Comparison of ENCODE assay signal across 24 cellular contexts in genomic region chr10:69246036-69246435, GRCh38. TPM values are rescaled to one million over a fixed set of nuclear protein-coding genes. Genes with fewer than 3 reads are reported as not detected.
DNase-seq lines count a peak whose midpoint lies in the region; ATAC-seq, FAIRE-seq and TF ChIP-seq lines count a peak whose summit lies in the region.
"Had no signal": no experiment of that assay in that cellular context is flagged by ENCODE, and none has a peak within 500 bp of the region (broad histone marks: within the 10 kb centered on the region; RNA-seq: fewer than 3 reads in every experiment).

No MANE protein-coding gene starts in this region.

- TF ChIP-seq RAD21 in K562 (CRISPR knock-in tag; conservative IDR thresholded peaks at IDR 0.05 in 1 of 2, IDR thresholded peaks at IDR 0.05 in 1 of 2) (no peak), H1 (IDR thresholded peaks at IDR 0.05 in 1 of 2, conservative IDR thresholded peaks at IDR 0.05 in 1 of 2; ENCODE audit: low read depth in 2 of 2, low read length in 2 of 2) (no peak)

- no TSS peak for BruUV-seq in K562 (replicated peaks; lab: Mats Ljungman, UMichigan)

- TF ChIP-seq EP300 in K562 (IDR thresholded peaks at IDR 0.05; ENCODE audit: low read length) (no peak), H1 (IDR thresholded peaks at IDR 0.05; ENCODE audit: borderline replicate concordance in 1 of 2, low read depth in 2 of 2, low read length in 2 of 2) (no peak)

- H2BK5ac ChIP-seq in H1 (ENCODE audit: low read depth, low read length), result no peak overlapping the region

- CTCF ChIA-PET in K562 (lab: Yijun Ruan, JAX; ENCODE audit: low intra/inter-chr PET ratio), result no interaction called here
- CTCF ChIA-PET in H1 (lab: Charles Lee; ENCODE audit: partially characterized antibody), result interaction anchor here (0.8 to 2.1 kb wide), 9 partner anchors 8 to 165 kb away, joined by 3 to 10 read pairs (median 3); no protein-coding TSS in a partner anchor

- TF ChIP-seq POLR2A in K562 (conservative IDR thresholded peaks at IDR 0.05) (no peak), H1 (IDR thresholded peaks at IDR 0.05; ENCODE audit: control extremely low read depth in 1 of 2, low read depth in 2 of 2, low read length in 2 of 2) (no peak)

- H3K18ac ChIP-seq in H1 (ENCODE audit: extremely low read depth, low read length), result no peak overlapping the region

- H3K9ac ChIP-seq in K562 (ENCODE audit: insufficient read depth in 1 of 2, low read depth in 2 of 2, low read length in 2 of 2) (no peak overlapping the region), H1 (replicated peaks in 1 of 4; ENCODE audit: extremely low read depth in 1 of 4, low read depth in 3 of 4, low read length in 3 of 4) (no peak overlapping the region)
- H3K9ac ChIP-seq: BLaER1 had no signal

- H2AK5ac ChIP-seq in H1 (ENCODE audit: low read depth, low read length), result no peak overlapping the region

- H3K23me2 ChIP-seq in H1 (ENCODE audit: low read depth, low read length), result no peaks in the 10 kb centered on the region

- peaks cover under 1% of the 10 kb centered on the region for H3K4me1 Mint-ChIP-seq in stimulated activated effector memory CD8-positive, alpha-beta T cell treated with anti-CD3 and anti-CD28 coated beads, Interleukin-12 subunit alpha, Interleukin-12 subunit beta, amount 100 ng/mL, for 72 hours
- H3K4me1 Mint-ChIP-seq: CD4-positive, alpha-beta memory T cell; CD4-positive, CD25-positive, alpha-beta regulatory T cell; CD8-positive, alpha-beta memory T cell had no signal

- DNase-seq in K562 (ENCODE audit: extremely low read depth in 1 of 4, low spot score in 3 of 4) (no peak), H1 (ENCODE audit: low read depth in 1 of 2, low spot score in 2 of 2) (no peak), UCSD-AML1 (lab: John Stamatoyannopoulos, UW; ENCODE audit: unreplicated experiment) (no peak), COLO668 (lab: John Stamatoyannopoulos, UW; ENCODE audit: unreplicated experiment) (no peak), NOMO-1 treated with dmso at 0.1 percent for 144 hours (lab: John Stamatoyannopoulos, UW; ENCODE audit: unreplicated experiment) (no peak)
- DNase-seq in stimulated activated effector memory CD8-positive, alpha-beta T cell treated with anti-CD3 and anti-CD28 coated beads, Interleukin-12 subunit alpha, Interleukin-12 subunit beta, amount 100 ng/mL, for 72 hours (ENCODE audit: low spot score in 2 of 2), result no peak
- DNase-seq: 8988T; ACHN; BE2C; C1 segment of cervical spinal cord; Caco-2; Calu3; CD4-positive, alpha-beta memory T cell; CD4-positive, CD25-positive, alpha-beta regulatory T cell; DMS79 treated with DMSO at 0.1 percent for 48 hours; GF-D8 had no signal

- 58% methylated on average over 5 of the region's 5 CpGs for WGBS in K562 (ENCODE audit: insufficient coverage, low coverage, missing lambda C conversion rate)
- 82% methylated on average over 5 of the region's 5 CpGs; no CpG with 5 or more reads in 1 of the 2 experiments for WGBS in H1 (ENCODE audit: extremely low coverage in 1 of 2, insufficient coverage in 1 of 2, insufficient read length in 1 of 2, insufficient replicate concordance in 2 of 2, low coverage in 1 of 2, low lambda C conversion rate in 2 of 2, missing lambda C conversion rate in 1 of 2), 2 experiments

- H3K36me3 ChIP-seq in K562 (ENCODE audit: control insufficient read depth, insufficient read depth, low read length) (no peaks in the 10 kb centered on the region), H1 (ENCODE audit: control insufficient read depth in 2 of 4, insufficient read depth in 4 of 4, low read length in 3 of 4) (no peaks in the 10 kb centered on the region)
- H3K36me3 ChIP-seq: BE2C, BLaER1 had no signal

- H4K91ac ChIP-seq in H1 (replicated peaks; ENCODE audit: insufficient read length, low read length), result no peak overlapping the region

- H2BK120ac ChIP-seq in H1 (replicated peaks; ENCODE audit: low read depth, low read length), result no peak overlapping the region

- H3K9me1 ChIP-seq in K562 (ENCODE audit: control insufficient read depth, insufficient read depth, low read length), result no peaks in the 10 kb centered on the region

- no peak for ATAC-seq in K562
- ATAC-seq in stimulated activated effector memory CD8-positive, alpha-beta T cell treated with anti-CD3 and anti-CD28 coated beads, Interleukin-12 subunit alpha, Interleukin-12 subunit beta, amount 100 ng/mL, for 72 hours, result peak; percentile 13

- POLR2A ChIA-PET in K562 (lab: Yijun Ruan, JAX) (interaction anchor here (0.7 kb wide), 1 partner anchor 147 kb away, joined by 5 read pairs; no protein-coding TSS in a partner anchor), H1 (lab: Charles Lee; ENCODE audit: partially characterized antibody) (no interaction called here)

- H3K36me3 Mint-ChIP-seq in stimulated activated effector memory CD8-positive, alpha-beta T cell treated with anti-CD3 and anti-CD28 coated beads, Interleukin-12 subunit alpha, Interleukin-12 subunit beta, amount 100 ng/mL, for 72 hours, result no peaks in the 10 kb centered on the region
- H3K36me3 Mint-ChIP-seq: CD14-positive monocyte had no signal

- in situ Hi-C loops in K562 (cut with MboI), result loop anchor here (5.0 to 25.0 kb wide), 2 partner anchors 141 to 391 kb away; partner anchors contain the start of gene FAM241B

- H3K79me1 ChIP-seq in H1 (ENCODE audit: low read depth, low read length), result no peaks in the 10 kb centered on the region

- no peak overlapping the region for H3K56ac ChIP-seq in H1 (replicated peaks; ENCODE audit: insufficient read length, low read depth, low read length)

- H3K27ac Mint-ChIP-seq in stimulated activated effector memory CD8-positive, alpha-beta T cell treated with anti-CD3 and anti-CD28 coated beads, Interleukin-12 subunit alpha, Interleukin-12 subunit beta, amount 100 ng/mL, for 72 hours, result no peak overlapping the region
- H3K27ac Mint-ChIP-seq: CD14-positive monocyte; CD4-positive, CD25-positive, alpha-beta regulatory T cell; CD8-positive, alpha-beta memory T cell had no signal

- H3K9me3 ChIP-seq in K562 (replicated peaks; ENCODE audit: control insufficient read depth, insufficient read depth, low read depth, low read length) (no peaks in the 10 kb centered on the region), H1 (ENCODE audit: insufficient read depth in 2 of 2, low read depth in 1 of 2, low read length in 1 of 2) (no peaks in the 10 kb centered on the region)
- H3K9me3 ChIP-seq: BE2C, BLaER1, Caco-2 had no signal

- H2AFZ ChIP-seq in K562 (ENCODE audit: low read depth, low read length) (peak overlapping the region; percentile 29; the same call in 1 of the 2 replicates), H1 (ENCODE audit: low read length) (no peak overlapping the region)

- no peaks in the 10 kb centered on the region for H3K79me2 ChIP-seq in K562 (ENCODE audit: control insufficient read depth, insufficient read depth, low read length)
- no peaks in the 10 kb centered on the region for H3K79me2 ChIP-seq in H1 (ENCODE audit: control insufficient read depth in 1 of 2, insufficient read depth in 2 of 2, low read length in 2 of 2)

- FAIRE-seq in K562 (lab: Jason Lieb, UNC) (no peak), H1 (lab: Jason Lieb, UNC) (no peak)
- FAIRE-seq: A204.1, D721Med, G401.6, GM12891, GM19239 had no signal

- H3K27me3 ChIP-seq in K562 (ENCODE audit: control insufficient read depth in 2 of 2, insufficient read depth in 2 of 2, low read length in 2 of 2) (no peaks in the 10 kb centered on the region), H1 (replicated peaks in 1 of 4; ENCODE audit: control insufficient read depth in 3 of 4, extremely low read depth in 1 of 4, insufficient read depth in 3 of 4, low read length in 3 of 4) (no peaks in the 10 kb centered on the region)
- H3K27me3 ChIP-seq: BE2C, BLaER1 had no signal

- H3K9me3 Mint-ChIP-seq in stimulated activated effector memory CD8-positive, alpha-beta T cell treated with anti-CD3 and anti-CD28 coated beads, Interleukin-12 subunit alpha, Interleukin-12 subunit beta, amount 100 ng/mL, for 72 hours, result no peaks in the 10 kb centered on the region
- H3K9me3 Mint-ChIP-seq: CD4-positive, alpha-beta memory T cell; CD4-positive, CD25-positive, alpha-beta regulatory T cell; CD8-positive, alpha-beta memory T cell had no signal

- H4K20me1 ChIP-seq in K562 (replicated peaks; ENCODE audit: control insufficient read depth, insufficient read depth, low read length) (no peaks in the 10 kb centered on the region), H1 (replicated peaks in 1 of 2; ENCODE audit: control insufficient read depth in 1 of 2, insufficient read depth in 2 of 2, low read length in 2 of 2) (no peaks in the 10 kb centered on the region)
- H4K20me1 ChIP-seq: BLaER1 had no signal

- no peak overlapping the region for H3K4me2 ChIP-seq in K562 (ENCODE audit: insufficient read depth, low read length)
- H3K4me2 ChIP-seq in H1 (ENCODE audit: insufficient read depth in 1 of 2, low read depth in 2 of 2, low read length in 2 of 2), result no peak overlapping the region
- H3K4me2 ChIP-seq: BLaER1 had no signal

- no peak overlapping the region for H3K23ac ChIP-seq in H1 (ENCODE audit: insufficient read length)

- no peak overlapping the region for H2BK12ac ChIP-seq in H1 (ENCODE audit: low read depth, low read length)

- no peak overlapping the region for H4K8ac ChIP-seq in H1 (ENCODE audit: extremely low read depth, insufficient read depth, low read length)

- no peak overlapping the region for H2BK20ac ChIP-seq in H1 (ENCODE audit: low read length)

- no peak overlapping the region for H3K14ac ChIP-seq in H1 (ENCODE audit: insufficient read length)

- peaks cover 14 to 35% of the 10 kb centered on the region in 2 experiments; a peak in 4 of 5 replicates for H3K4me1 ChIP-seq in K562 (replicated peaks in 1 of 2; ENCODE audit: control insufficient read depth in 2 of 2, insufficient read depth in 2 of 2, low read length in 2 of 2)
- no peaks in the 10 kb centered on the region; a peak in 1 of 7 replicates for H3K4me1 ChIP-seq in H1 (replicated peaks in 1 of 4; ENCODE audit: control insufficient read depth in 3 of 4, insufficient read depth in 4 of 4, low read length in 3 of 4)
- H3K4me1 ChIP-seq: BE2C, Caco-2 had no signal

- H3K4ac ChIP-seq in H1 (replicated peaks; ENCODE audit: insufficient read length, low read depth, low read length), result no peak overlapping the region

- H2BK15ac ChIP-seq in H1 (ENCODE audit: low read length), result peak overlapping the region; percentile 21; the same call in 1 of the 2 replicates

- H3K4me3 Mint-ChIP-seq in stimulated activated effector memory CD8-positive, alpha-beta T cell treated with anti-CD3 and anti-CD28 coated beads, Interleukin-12 subunit alpha, Interleukin-12 subunit beta, amount 100 ng/mL, for 72 hours, result no peak overlapping the region
- H3K4me3 Mint-ChIP-seq: CD14-positive monocyte; CD4-positive, alpha-beta memory T cell; CD4-positive, CD25-positive, alpha-beta regulatory T cell; CD8-positive, alpha-beta memory T cell had no signal

- no peak overlapping the region for H3K27ac ChIP-seq in K562 (ENCODE audit: extremely low read depth, low read depth, low read length)
- no peak overlapping the region for H3K27ac ChIP-seq in H1 (ENCODE audit: low read depth, low read length)
- H3K27ac ChIP-seq: BLaER1 had no signal

- TF ChIP-seq CTCF in K562 (IDR thresholded peaks at IDR 0.05 in 2 of 3, conservative IDR thresholded peaks at IDR 0.05 in 1 of 3; ENCODE audit: insufficient read depth in 2 of 3, low read depth in 1 of 3, low read length in 3 of 3) (no peak), H1 (IDR thresholded peaks at IDR 0.05; ENCODE audit: control extremely low read depth in 1 of 3, insufficient read depth in 1 of 3, low read depth in 1 of 3, low read length in 3 of 3) (no peak)

- H4K5ac ChIP-seq in H1 (ENCODE audit: insufficient read length, low read depth, low read length), result no peak overlapping the region

- intact Hi-C loops in K562 (cut with micrococcal nuclease), result no loop called here

- H3K4me3 ChIP-seq in K562 (no peak overlapping the region), H1 (ENCODE audit: extremely low read depth in 1 of 4, insufficient read depth in 2 of 4, low read depth in 3 of 4, low read length in 4 of 4) (no peak overlapping the region)
- H3K4me3 ChIP-seq: BLaER1 had no signal

RNA-seq across cellular contexts. Expression of gene HKDC1, which starts 25.9 kb away (rescaled TPM):
- total RNA-seq in K562 (2011; cell fraction: chromatin; rRNA removed; ENCODE audit: low replicate concordance), result not detected in 2 replicates
- not detected in 2 replicates for total RNA-seq in K562 (2011; cell fraction: nucleolus; rRNA removed)
- total RNA-seq in K562 (2011; cell fraction: nucleoplasm; rRNA removed), result not detected in 2 replicates
- total RNA-seq in K562 (2014; rRNA removed) (0.12 TPM in 1 of 2 replicates, not detected in the other), K562 (2014; rRNA removed; fragmentation: Illumina TruSeq; extraction: Trizol) (0.19 and 0.22 TPM in 2 replicates), K562 (2015; rRNA removed; fragmentation: Illumina TruSeq; extraction: Trizol) (0.08 TPM in 1 of 2 replicates, not detected in the other), K562 (2021) (0.04 TPM in 1 of 2 replicates, not detected in the other)
- polyA plus RNA-seq in K562 (2011; rRNA removed) (0.07 TPM in 1 of 2 replicates, not detected in the other), K562 (2014; fragmentation: Illumina TruSeq; extraction: Trizol) (0.28 TPM in 1 of 2 replicates, not detected in the other), K562 (2014; fragmentation: Nextera tagmentation; extraction: Ambion mirVana) (not detected), K562 (2014; rRNA removed) (0.15 and 0.53 TPM in 2 replicates), H1 (2011; rRNA removed) (0.05 and 0.12 TPM in 2 replicates)
- 0.06 and 0.51 TPM in 2 replicates for polyA plus RNA-seq in K562 (2011; cell fraction: cytosol; rRNA removed)
- 0.04 and 0.09 TPM in 2 replicates for polyA plus RNA-seq in K562 (2011; cell fraction: nucleus; rRNA removed)
- 0.03 and 1.1 TPM in 2 replicates for polyA plus RNA-seq in K562 (2012)
- not detected in 2 replicates for polyA minus RNA-seq in K562 (2011; rRNA and poly(A)+ RNA removed)
- polyA minus RNA-seq in K562 (2011; cell fraction: cytosol; rRNA and poly(A)+ RNA removed), result not detected in 2 replicates
- not detected in 2 replicates for polyA minus RNA-seq in K562 (2011; cell fraction: nucleus; rRNA and poly(A)+ RNA removed)
- 0.11 and 0.78 TPM in 2 replicates for total RNA-seq in H1 (2021; fragmentation: NEBNext Ultra II Directional; extraction: Animal tissue kit (Norgen Biotek cat#: 25700))
- polyA plus RNA-seq in H1 (2011; cell fraction: cytosol; rRNA removed), result 0.12 TPM
- polyA plus RNA-seq in H1 (2011; cell fraction: nucleus; rRNA removed), result 0.24 TPM
- 0.09 to 0.12 TPM (median 0.12 TPM) in 3 of 4 replicates, not detected in the other for polyA plus RNA-seq in H1 (2012, experiment 1 of 2)
- not detected for polyA plus RNA-seq in H1 (2012, experiment 2 of 2)
- polyA plus RNA-seq in H1 (2013, experiment 1 of 2), result 0.18 TPM
- 0.11 TPM for polyA plus RNA-seq in H1 (2013, experiment 2 of 2)
- polyA minus RNA-seq in H1 (2011; rRNA and poly(A)+ RNA removed), result 0.37 TPM in 1 of 2 replicates, not detected in the other
- not detected for polyA minus RNA-seq in H1 (2011; cell fraction: cytosol; rRNA and poly(A)+ RNA removed)
- polyA minus RNA-seq in H1 (2011; cell fraction: nucleus; rRNA and poly(A)+ RNA removed), result not detected
- polyA plus RNA-seq: CD14-positive monocyte had no signal

RNA-seq across cellular contexts. Expression of gene HK1, which starts 32.3 kb away (rescaled TPM):
- 146 and 195 TPM in 2 replicates for total RNA-seq in K562 (2011; cell fraction: chromatin; rRNA removed; ENCODE audit: low replicate concordance)
- 104 and 109 TPM in 2 replicates for total RNA-seq in K562 (2011; cell fraction: nucleolus; rRNA removed)
- 111 and 114 TPM in 2 replicates for total RNA-seq in K562 (2011; cell fraction: nucleoplasm; rRNA removed)
- 309 and 365 TPM in 2 replicates for total RNA-seq in K562 (2014; rRNA removed)
- total RNA-seq in K562 (2014; rRNA removed; fragmentation: Illumina TruSeq; extraction: Trizol), result 193 and 203 TPM in 2 replicates
- total RNA-seq in K562 (2015; rRNA removed; fragmentation: Illumina TruSeq; extraction: Trizol), result 186 and 188 TPM in 2 replicates
- total RNA-seq in K562 (2021), result 369 and 422 TPM in 2 replicates
- 133 and 176 TPM in 2 replicates for polyA plus RNA-seq in K562 (2011; rRNA removed)
- 163 and 167 TPM in 2 replicates for polyA plus RNA-seq in K562 (2011; cell fraction: cytosol; rRNA removed)
- polyA plus RNA-seq in K562 (2011; cell fraction: nucleus; rRNA removed), result 84.0 and 115 TPM in 2 replicates
- 265 and 370 TPM in 2 replicates for polyA plus RNA-seq in K562 (2012)
- 423 and 444 TPM in 2 replicates for polyA plus RNA-seq in K562 (2014; fragmentation: Illumina TruSeq; extraction: Trizol)
- polyA plus RNA-seq in K562 (2014; fragmentation: Nextera tagmentation; extraction: Ambion mirVana), result 10 to 100 TPM; 29.2 to 34.6 TPM
- 239 and 256 TPM in 2 replicates for polyA plus RNA-seq in K562 (2014; rRNA removed)
- polyA minus RNA-seq in K562 (2011; rRNA and poly(A)+ RNA removed), result 362 and 462 TPM in 2 replicates
- polyA minus RNA-seq in K562 (2011; cell fraction: cytosol; rRNA and poly(A)+ RNA removed), result 160 and 170 TPM in 2 replicates
- polyA minus RNA-seq in K562 (2011; cell fraction: nucleus; rRNA and poly(A)+ RNA removed), result 46.6 and 67.3 TPM in 2 replicates
- total RNA-seq in H1 (2021; fragmentation: NEBNext Ultra II Directional; extraction: Animal tissue kit (Norgen Biotek cat#: 25700)), result 237 and 247 TPM in 2 replicates
- 55.8 and 91.2 TPM in 2 replicates for polyA plus RNA-seq in H1 (2011; rRNA removed)
- 99.9 TPM for polyA plus RNA-seq in H1 (2011; cell fraction: cytosol; rRNA removed)
- polyA plus RNA-seq in H1 (2011; cell fraction: nucleus; rRNA removed), result 110 TPM
- 178 to 213 TPM (median 203 TPM) in 4 replicates for polyA plus RNA-seq in H1 (2012, experiment 1 of 2)
- 65.2 TPM for polyA plus RNA-seq in H1 (2012, experiment 2 of 2)
- polyA plus RNA-seq in H1 (2013, experiment 1 of 2), result 115 TPM
- 110 TPM for polyA plus RNA-seq in H1 (2013, experiment 2 of 2)
- 135 and 144 TPM in 2 replicates for polyA minus RNA-seq in H1 (2011; rRNA and poly(A)+ RNA removed)
- polyA minus RNA-seq in H1 (2011; cell fraction: cytosol; rRNA and poly(A)+ RNA removed), result 76.1 TPM
- polyA minus RNA-seq in H1 (2011; cell fraction: nucleus; rRNA and poly(A)+ RNA removed), result 44.9 TPM
